ENCODE assay signal across 8 cellular contexts in genomic region chr11:66617148-66617814, GRCh38. TPM values are rescaled to one million over a fixed set of nuclear protein-coding genes. Genes with fewer than 3 reads are reported as not detected.
DNase-seq lines count a peak whose midpoint lies in the region; ATAC-seq, FAIRE-seq and TF ChIP-seq lines count a peak whose summit lies in the region.

No MANE protein-coding gene starts in this region.

- peaks cover under 1% of the 10 kb centered on the region for H3K36me3 ChIP-seq in effector memory CD4-positive, alpha-beta T cell (ENCODE audit: control insufficient read depth, insufficient read depth, low read length)

- H3K9me3 Mint-ChIP-seq in naive B cell = no peaks in the 10 kb centered on the region

- H3K27me3 ChIP-seq in effector memory CD4-positive, alpha-beta T cell (replicated peaks; ENCODE audit: control insufficient read depth, insufficient read depth, low read length, poor library complexity, severe bottlenecking) = no peaks in the 10 kb centered on the region

- peak overlapping the region; percentile 60 for H3K4me3 ChIP-seq in A549
- H3K4me3 ChIP-seq in effector memory CD4-positive, alpha-beta T cell (ENCODE audit: insufficient read depth, low read depth, low read length, poor library complexity, severe bottlenecking) = peak overlapping the region; percentile 77

- peak overlapping the region; percentile 95 to 97 for H3K27ac ChIP-seq in A549
- H3K27ac ChIP-seq in RWPE1 = peak overlapping the region; percentile 95
- peak overlapping the region; percentile 98 for H3K27ac ChIP-seq in effector memory CD4-positive, alpha-beta T cell (ENCODE audit: insufficient read depth, low read length, poor library complexity, severe bottlenecking)

- peak overlapping the region; percentile 98 to 100 (median 99) for H3K27ac Mint-ChIP-seq in naive B cell

- peak overlapping the region; percentile 97 to 100 (median 98) for H3K4me3 Mint-ChIP-seq in naive B cell

- no peak for DNase-seq in A549 (ENCODE audit: low read depth in 1 of 2, low spot score in 1 of 2)
- DNase-seq in RWPE1 (ENCODE audit: low spot score) = peak; percentile 24
- DNase-seq in effector memory CD4-positive, alpha-beta T cell = no peak
- DNase-seq in naive B cell = no peak
- DNase-seq in NCI-H1694 treated with DMSO at 0.1 percent for 48 hours (lab: John Stamatoyannopoulos, UW) = no peak
- no peak for DNase-seq in iPS-NIHi11 (ENCODE audit: low spot score)

- CTCF ChIA-PET in A549 (lab: Yijun Ruan, JAX) (interaction anchor here (0.8 to 2.0 kb wide), 9 partner anchors 10 to 137 kb away, joined by 3 to 7 read pairs (median 3); partner anchors contain the start of genes CTSF, DPP3 and RBM4), RWPE1 (lab: Yijun Ruan, JAX) (interaction anchor here (0.8 kb wide), 2 partner anchors 10 to 25 kb away, joined by 3 read pairs; partner anchors contain the start of genes CCDC87 and CCS)

- peaks cover 29% of the 10 kb centered on the region for H3K4me1 ChIP-seq in A549
- H3K4me1 ChIP-seq in effector memory CD4-positive, alpha-beta T cell (ENCODE audit: control insufficient read depth, insufficient read depth, low read length, poor library complexity, severe bottlenecking) = peaks cover 39% of the 10 kb centered on the region

- TF ChIP-seq EP300 in A549 (IDR thresholded peaks at IDR 0.05) = no peak

- TF ChIP-seq RAD21 in A549 (conservative IDR thresholded peaks at IDR 0.05 in 1 of 2, IDR thresholded peaks at IDR 0.05 in 1 of 2) = no peak

- 3% methylated on average over 27 of the region's 37 CpGs for WGBS in A549 (ENCODE audit: missing lambda C conversion rate)

- H3K4me1 Mint-ChIP-seq in naive B cell = peaks cover 49 to 65% (median 50%) of the 10 kb centered on the region in 3 donors

- no peak for TF ChIP-seq CTCF in A549 (IDR thresholded peaks at IDR 0.05)
- TF ChIP-seq CTCF in RWPE1 (conservative IDR thresholded peaks at IDR 0.05; ENCODE audit: low read depth) = no peak

- peak; percentile 49 to 60 for ATAC-seq in A549
- ATAC-seq in GM18861 (IDR thresholded peaks at IDR 0.05; ENCODE audit: unreplicated experiment) = peak; percentile 2
- no peak for ATAC-seq in naive B cell (ENCODE audit: low read depth in 2 of 2)
- ATAC-seq in GM18517 (IDR thresholded peaks at IDR 0.05; ENCODE audit: unreplicated experiment) = no peak

- POLR2A ChIA-PET in A549 (lab: Yijun Ruan, JAX) = interaction anchor here (0.7 to 2.9 kb wide), 22 partner anchors 8 to 231 kb away, joined by 3 to 60 read pairs (median 7); partner anchors contain the start of genes ACTN3, BBS1, CCDC87 and CCS
- POLR2A ChIA-PET in RWPE1 (lab: Yijun Ruan, JAX; ENCODE audit: low non-redundant PET) = interaction anchor here (0.5 to 1.8 kb wide), 8 partner anchors 19 to 245 kb away, joined by 3 to 16 read pairs (median 4); partner anchors contain the start of genes CCDC87, CCS, RBM4 and RBM4B

- H3K9me3 ChIP-seq in A549 = no peaks in the 10 kb centered on the region
- H3K9me3 ChIP-seq in effector memory CD4-positive, alpha-beta T cell (ENCODE audit: control insufficient read depth, low read length) = no peaks in the 10 kb centered on the region

- FAIRE-seq in A549 (lab: Jason Lieb, UNC) = no peak

- no peak for TF ChIP-seq POLR2A in A549 (IDR thresholded peaks at IDR 0.05; ENCODE audit: low read length)

- no peaks in the 10 kb centered on the region for H3K27me3 Mint-ChIP-seq in naive B cell

- H3K4me2 ChIP-seq in A549 = peak overlapping the region; percentile 90

- peaks cover 7 to 9% of the 10 kb centered on the region in 2 donors for H3K36me3 Mint-ChIP-seq in naive B cell

TF ChIP-seq in A549, 52 proteins besides CTCF, POLR2A, EP300 and RAD21:
- TF ChIP-seq HMGXB4 (CRISPR knock-in tag; IDR thresholded peaks at IDR 0.05; ENCODE audit: borderline replicate concordance) = no peak
- TF ChIP-seq SREBF2 (IDR thresholded peaks at IDR 0.05) = no peak
- no peak for TF ChIP-seq ZSCAN20 (CRISPR knock-in tag; IDR thresholded peaks at IDR 0.05)
- TF ChIP-seq HOXB5 (CRISPR knock-in tag; IDR thresholded peaks at IDR 0.05) = 0 out of 2 replicates have a peak, but pooled peaks have one; percentile 9
- TF ChIP-seq KDM5A (IDR thresholded peaks at IDR 0.05) = no peak

RNA-seq across cellular contexts. Expression of gene RBM14, which starts 0.9 kb away (rescaled TPM):
- polyA plus RNA-seq in A549 (2011; rRNA removed) (33.0 and 38.0 TPM in 2 replicates), A549 (2017; fragmentation: RNase III; extraction: RNeasy Plus Mini Kit Qiagen cat#74134 plus additional on column Dnase treatment) (99.7 to 103 TPM (median 102 TPM) in 3 replicates), naive B cell (ENCODE audit: low read depth in 6 of 6) (10 to 100 TPM; 68.0 to 97.2 (median 86.4) TPM)
- 32.6 and 51.6 TPM in 2 replicates for polyA plus RNA-seq in A549 (2012; cell fraction: cytosol; rRNA removed)
- polyA plus RNA-seq in A549 (2012; cell fraction: nucleus; rRNA removed) = 132 and 133 TPM in 2 replicates
- polyA minus RNA-seq in A549 (2011; rRNA and poly(A)+ RNA removed) = 32.9 and 45.6 TPM in 2 replicates

RNA-seq across cellular contexts. Expression of gene RBM4, which starts 21.2 kb away (rescaled TPM):
- polyA plus RNA-seq in A549 (2011; rRNA removed) (190 and 264 TPM in 2 replicates), A549 (2017; fragmentation: RNase III; extraction: RNeasy Plus Mini Kit Qiagen cat#74134 plus additional on column Dnase treatment) (164 to 171 TPM (median 168 TPM) in 3 replicates), naive B cell (ENCODE audit: low read depth in 6 of 6) (100 to 1,000 TPM; 197 to 275 (median 228) TPM)
- 185 and 196 TPM in 2 replicates for polyA plus RNA-seq in A549 (2012; cell fraction: cytosol; rRNA removed)
- 198 and 233 TPM in 2 replicates for polyA plus RNA-seq in A549 (2012; cell fraction: nucleus; rRNA removed)
- 131 and 144 TPM in 2 replicates for polyA minus RNA-seq in A549 (2011; rRNA and poly(A)+ RNA removed)

RNA-seq across cellular contexts. Expression of gene CCS, which starts 24.3 kb away (rescaled TPM):
- 17.2 and 18.3 TPM in 2 replicates for polyA plus RNA-seq in A549 (2011; rRNA removed)
- polyA plus RNA-seq in A549 (2012; cell fraction: cytosol; rRNA removed) = 41.4 and 42.6 TPM in 2 replicates
- polyA plus RNA-seq in A549 (2012; cell fraction: nucleus; rRNA removed) = 87.4 and 92.4 TPM in 2 replicates
- polyA plus RNA-seq in A549 (2017; fragmentation: RNase III; extraction: RNeasy Plus Mini Kit Qiagen cat#74134 plus additional on column Dnase treatment) = 40.3 to 48.2 TPM (median 46.5 TPM) in 3 replicates
- polyA minus RNA-seq in A549 (2011; rRNA and poly(A)+ RNA removed) = 24.2 and 25.3 TPM in 2 replicates
- 10 to 100 TPM; 51.8 to 87.8 (median 66.4) TPM for polyA plus RNA-seq in naive B cell (ENCODE audit: low read depth in 6 of 6)

RNA-seq across cellular contexts. Expression of gene CCDC87, which starts 24.4 kb away (rescaled TPM):
- 0.47 and 0.54 TPM in 2 replicates for polyA plus RNA-seq in A549 (2011; rRNA removed)
- polyA plus RNA-seq in A549 (2012; cell fraction: cytosol; rRNA removed) = 0.14 and 0.19 TPM in 2 replicates
- polyA plus RNA-seq in A549 (2012; cell fraction: nucleus; rRNA removed) = 0.22 and 0.31 TPM in 2 replicates
- 0.56 to 0.68 TPM (median 0.65 TPM) in 3 replicates for polyA plus RNA-seq in A549 (2017; fragmentation: RNase III; extraction: RNeasy Plus Mini Kit Qiagen cat#74134 plus additional on column Dnase treatment)
- 0.21 and 0.39 TPM in 2 replicates for polyA minus RNA-seq in A549 (2011; rRNA and poly(A)+ RNA removed)
- polyA plus RNA-seq in naive B cell (ENCODE audit: low read depth in 6 of 6) = under 1 TPM in 2 of 6 donors, not detected in 4; 0.13 to 0.30 TPM

RNA-seq across cellular contexts. Expression of gene CTSF, which starts 48.9 kb away (rescaled TPM):
- polyA plus RNA-seq in A549 (2011; rRNA removed) = 19.2 and 29.1 TPM in 2 replicates
- polyA plus RNA-seq in A549 (2012; cell fraction: cytosol; rRNA removed) = 17.2 and 23.0 TPM in 2 replicates
- polyA plus RNA-seq in A549 (2012; cell fraction: nucleus; rRNA removed) = 48.8 and 53.2 TPM in 2 replicates
- polyA plus RNA-seq in A549 (2017; fragmentation: RNase III; extraction: RNeasy Plus Mini Kit Qiagen cat#74134 plus additional on column Dnase treatment) = 23.0 to 32.1 TPM (median 29.8 TPM) in 3 replicates
- 17.2 and 25.4 TPM in 2 replicates for polyA minus RNA-seq in A549 (2011; rRNA and poly(A)+ RNA removed)
- polyA plus RNA-seq in naive B cell (ENCODE audit: low read depth in 6 of 6) = 10 to 100 TPM in 4 of 6 donors, 1 to 10 TPM in 2; 5.0 to 14.3 (median 11.4) TPM

Comparison
In these comparisons a context has a peak if more than half of its experiments do, and no peak if none do; other contexts are left out.
1. ATAC-seq: peak in A549 (2 of 2) and GM18861 (single experiment); none in naive B cell (0 of 2) and GM18517 (single experiment).
2. Peak in every context shown above with its lines, with median percentiles within 50 percentile points of each other: H3K27ac ChIP-seq.